9 cellular contexts compared by ENCODE assay signal in the genomic region with DNA sequence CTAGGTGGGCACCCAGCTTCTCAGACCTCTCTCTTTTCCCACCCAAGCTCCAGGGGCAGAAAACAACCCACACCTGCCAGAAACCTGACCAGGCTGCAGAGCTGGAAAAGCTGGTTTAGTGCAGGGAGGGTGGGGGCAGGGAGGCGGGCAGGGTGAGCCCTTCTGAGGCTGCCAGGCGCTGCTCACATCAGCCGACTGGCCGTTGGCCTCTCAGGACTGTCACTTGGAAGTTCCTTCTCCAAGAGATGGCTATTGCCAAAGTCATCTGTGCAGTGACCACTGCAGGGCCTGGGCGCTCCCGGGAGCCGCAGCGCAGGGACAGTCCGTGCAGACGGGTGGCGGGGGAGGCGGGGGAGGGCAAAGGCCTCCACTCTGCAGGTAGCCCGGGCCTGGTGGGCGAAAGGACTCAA.
DNase-seq lines count a peak whose midpoint lies in the region; ATAC-seq and TF ChIP-seq lines count a peak whose summit lies in the region.
"Had no signal": no experiment of that assay in that cellular context is flagged by ENCODE, and none has a peak within 500 bp of the region (broad histone marks: within the 10 kb centered on the region; RNA-seq: fewer than 3 reads in every experiment).

No MANE protein-coding gene starts in this region.

- H3K4me3 ChIP-seq in SU-DHL-6 (ENCODE audit: insufficient read depth, low read length, poor library complexity, severe bottlenecking) (no peak overlapping the region), fibroblast of villous mesenchyme (ENCODE audit: low read depth, low read length) (peak overlapping the region; percentile 48), neutrophil (ENCODE audit: low read depth in 1 of 2, low read length in 1 of 2) (peak overlapping the region; percentile 73 to 74)
- H3K4me3 ChIP-seq: A549 had no signal

- H3K4me2 ChIP-seq in SU-DHL-6 (ENCODE audit: low read depth, low read length, poor library complexity, severe bottlenecking): peak overlapping the region; percentile 29
- H3K4me2 ChIP-seq: A549 had no signal

- ATAC-seq in GM18861 (IDR thresholded peaks at IDR 0.05; ENCODE audit: unreplicated experiment) (no peak), GM19463 (IDR thresholded peaks at IDR 0.05; ENCODE audit: unreplicated experiment) (no peak)

- DNase-seq in SIG-M5 treated with dmso at 0.1 percent for 504 hours (lab: John Stamatoyannopoulos, UW; ENCODE audit: unreplicated experiment): peak; percentile 21
- DNase-seq in SIG-M5 (lab: John Stamatoyannopoulos, UW): no peak
- no peak for DNase-seq in fibroblast of villous mesenchyme (ENCODE audit: low read depth)
- no peak for DNase-seq in T-helper 1 cell

- no peak overlapping the region for H3K27ac ChIP-seq in SU-DHL-6 (ENCODE audit: low read depth, low read length)
- peak overlapping the region; percentile 86 for H3K27ac ChIP-seq in neutrophil

- no peak overlapping the region for H2AFZ ChIP-seq in SU-DHL-6 (ENCODE audit: low read depth, low read length, severe bottlenecking)

- H3K9me3 ChIP-seq in SU-DHL-6 (ENCODE audit: insufficient read depth, low read length): no peaks in the 10 kb centered on the region
- H3K9me3 ChIP-seq in neutrophil: no peaks in the 10 kb centered on the region
- H3K9me3 ChIP-seq: A549 had no signal

- H3K36me3 ChIP-seq in SU-DHL-6 (ENCODE audit: low read length): no peaks in the 10 kb centered on the region
- H3K36me3 ChIP-seq in neutrophil: no peaks in the 10 kb centered on the region

- H3K27me3 ChIP-seq in SU-DHL-6 (ENCODE audit: low read length): no peaks in the 10 kb centered on the region
- H3K27me3 ChIP-seq in neutrophil: no peaks in the 10 kb centered on the region

- no peaks in the 10 kb centered on the region for H4K20me1 ChIP-seq in SU-DHL-6 (ENCODE audit: low read depth, low read length)

- H3F3A ChIP-seq in SU-DHL-6 (ENCODE audit: insufficient read depth): no peaks in the 10 kb centered on the region

- no peaks in the 10 kb centered on the region for H3K9me2 ChIP-seq in SU-DHL-6 (replicated peaks; ENCODE audit: insufficient read depth, low read length)

- TF ChIP-seq CTCF in SU-DHL-6 (IDR thresholded peaks at IDR 0.05; ENCODE audit: insufficient read depth, low read length, poor library complexity, severe bottlenecking) (no peak), fibroblast of villous mesenchyme (IDR thresholded peaks at IDR 0.05; ENCODE audit: insufficient read depth, low read depth, low read length) (no peak), neutrophil (IDR thresholded peaks at IDR 0.05) (no peak)

- H3K79me2 ChIP-seq in SU-DHL-6 (ENCODE audit: insufficient read depth, low read length): no peaks in the 10 kb centered on the region

- H3K4me1 ChIP-seq in neutrophil (ENCODE audit: control insufficient read depth in 1 of 2, insufficient read depth in 1 of 2, low read depth in 1 of 2, low read length in 1 of 2): peaks cover 22 to 25% of the 10 kb centered on the region in 2 experiments

- no peak overlapping the region; the same call in 1 of the 2 replicates for H3K9ac ChIP-seq in SU-DHL-6 (ENCODE audit: low read length)
